In the genomic region with DNA sequence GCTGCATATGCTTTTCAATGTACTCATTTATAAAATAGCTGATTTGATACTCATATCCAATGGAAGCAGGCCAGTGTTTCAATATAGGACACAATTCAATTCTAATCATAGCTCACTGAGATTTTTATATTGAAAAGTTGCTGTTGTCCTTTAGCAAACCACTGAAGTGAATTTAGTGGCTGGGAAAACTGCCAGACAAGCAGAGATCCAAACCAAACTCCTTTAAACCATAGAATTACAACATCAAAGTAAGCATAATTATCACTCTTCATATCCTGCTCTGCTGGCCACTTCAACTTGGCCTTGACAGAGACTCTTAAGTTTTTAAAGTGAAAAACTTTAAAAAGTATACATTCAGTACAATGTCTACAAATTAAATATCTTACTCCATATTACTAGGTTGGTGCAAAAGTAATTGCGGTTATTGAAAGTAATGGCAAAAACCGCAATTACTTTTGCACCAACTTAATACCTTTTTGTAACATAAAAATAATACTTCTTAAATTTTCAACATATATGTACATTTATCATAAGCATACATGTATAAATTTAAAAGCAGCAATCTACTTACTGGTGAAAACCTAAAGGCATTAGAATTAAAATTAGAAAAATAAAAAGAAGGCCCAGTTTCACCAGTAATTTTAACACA, we compare ENCODE assay signal across 21 cellular contexts.
DNase-seq lines count a peak whose midpoint lies in the region; ATAC-seq, FAIRE-seq and TF ChIP-seq lines count a peak whose summit lies in the region.
"Had no signal": no experiment of that assay in that cellular context is flagged by ENCODE, and none has a peak within 500 bp of the region (broad histone marks: within the 10 kb centered on the region; RNA-seq: fewer than 3 reads in every experiment).

No MANE protein-coding gene starts in this region.

- no peaks in the 10 kb centered on the region for H3K4me1 ChIP-seq in HepG2 (ENCODE audit: insufficient read depth, low read length)
- H3K4me1 ChIP-seq in right lobe of liver = no peaks in the 10 kb centered on the region
- H3K4me1 ChIP-seq in GM12878 (ENCODE audit: control insufficient read depth, insufficient read depth, low read length) = no peaks in the 10 kb centered on the region
- H3K4me1 ChIP-seq: SJCRH30 had no signal

- DNase-seq in HepG2 (ENCODE audit: low spot score) = no peak
- no peak for DNase-seq in right lobe of liver
- DNase-seq in GM12878 (ENCODE audit: low read depth, low spot score) = no peak
- peak; percentile 29 for DNase-seq in glomerular visceral epithelial cell (ENCODE audit: extremely low spot score)
- DNase-seq in NCI-H1417 treated with DMSO at 0.1 percent for 48 hours (lab: John Stamatoyannopoulos, UW) = no peak
- no peak for DNase-seq in stimulated activated CD4-positive, alpha-beta T cell treated with anti-CD3 and anti-CD28 coated beads, Interleukin-12 subunit alpha, Interleukin-12 subunit beta, amount 100 ng/mL, for 4 hours
- DNase-seq: CD8-positive, alpha-beta memory T cell; DMS79; KG1; MG63; NCI-H1092; NCI-H187; NCI-H2171; NCI-H774; PC-9; SJCRH30 had no signal

- CTCF ChIA-PET in HepG2 (lab: Yijun Ruan, JAX; ENCODE audit: low intra/inter-chr PET ratio, low total read pairs) (no interaction called here), GM12878 (lab: Yijun Ruan, JAX) (no interaction called here)

- RAD21 ChIA-PET in GM12878 (lab: Charles Lee; ENCODE audit: unreplicated experiment) = no interaction called here

- H3K36me3 ChIP-seq in HepG2 (replicated peaks in 1 of 2; ENCODE audit: control insufficient read depth in 1 of 2, insufficient read depth in 2 of 2, low read length in 2 of 2) (no peaks in the 10 kb centered on the region), right lobe of liver (no peaks in the 10 kb centered on the region), GM12878 (ENCODE audit: control insufficient read depth in 2 of 2, insufficient read depth in 2 of 2, low read length in 1 of 2) (no peaks in the 10 kb centered on the region)
- H3K36me3 ChIP-seq: BLaER1 treated with 17β-estradiol and CSF1 and Interleukin-3, amounts not matched to agents 10 nM and 100 nM; MG63; SJCRH30 had no signal

- H3K27me3 ChIP-seq in HepG2 (ENCODE audit: control insufficient read depth in 1 of 2, insufficient read depth in 2 of 2, low read length in 2 of 2) (no peaks in the 10 kb centered on the region), right lobe of liver (no peaks in the 10 kb centered on the region), GM12878 (replicated peaks in 1 of 2; ENCODE audit: control insufficient read depth in 2 of 2, insufficient read depth in 2 of 2, low read length in 1 of 2) (no peaks in the 10 kb centered on the region)
- H3K27me3 ChIP-seq: BLaER1 treated with 17β-estradiol and CSF1 and Interleukin-3, amounts not matched to agents 10 nM and 100 nM; MG63; SJCRH30 had no signal

- TF ChIP-seq RAD21 in HepG2 (CRISPR knock-in tag; IDR thresholded peaks at IDR 0.05) (no peak), GM12878 (IDR thresholded peaks at IDR 0.05; ENCODE audit: insufficient read depth, low read depth, low read length) (no peak)

- no peak for TF ChIP-seq POLR2A in HepG2 (IDR thresholded peaks at IDR 0.05; ENCODE audit: insufficient read depth in 1 of 2, low read depth in 2 of 2, low read length in 2 of 2)
- no peak for TF ChIP-seq POLR2A in right lobe of liver (IDR thresholded peaks at IDR 0.05)
- TF ChIP-seq POLR2A in GM12878 (IDR thresholded peaks at IDR 0.05; ENCODE audit: low read depth, low read length) = no peak

- SMC1A ChIA-PET in GM12878 (lab: Charles Lee; ENCODE audit: uncharacterized antibody, unreplicated experiment) = no interaction called here

- H3K4me3 ChIP-seq in HepG2 (replicated peaks in 1 of 3; ENCODE audit: insufficient read depth in 1 of 3, low read depth in 2 of 3, low read length in 3 of 3) (no peak overlapping the region), right lobe of liver (no peak overlapping the region), GM12878 (no peak overlapping the region)
- H3K4me3 ChIP-seq: BLaER1 treated with 17β-estradiol and CSF1 and Interleukin-3, amounts not matched to agents 10 nM and 100 nM; GM23338; MG63; PC-9; SJCRH30 had no signal

- POLR2A ChIA-PET in HepG2 (lab: Yijun Ruan, JAX) (no interaction called here), GM12878 (lab: Charles Lee) (no interaction called here)

- H3K9me3 ChIP-seq in HepG2 (ENCODE audit: low read length) (no peaks in the 10 kb centered on the region), right lobe of liver (no peaks in the 10 kb centered on the region), GM12878 (replicated peaks; ENCODE audit: control insufficient read depth, insufficient read depth, low read length) (no peaks in the 10 kb centered on the region)
- H3K9me3 ChIP-seq: BLaER1 treated with 17β-estradiol and CSF1 and Interleukin-3, amounts not matched to agents 10 nM and 100 nM; MG63; SJCRH30 had no signal

- H4K20me1 ChIP-seq in HepG2 (ENCODE audit: insufficient read depth, low read length) (no peaks in the 10 kb centered on the region), GM12878 (ENCODE audit: control insufficient read depth, insufficient read depth) (no peaks in the 10 kb centered on the region)
- H4K20me1 ChIP-seq: BLaER1 treated with 17β-estradiol and CSF1 and Interleukin-3, amounts not matched to agents 10 nM and 100 nM had no signal

- ATAC-seq in HepG2 (no peak), right lobe of liver (no peak), GM12878 (no peak), GM21717 (IDR thresholded peaks at IDR 0.05; ENCODE audit: unreplicated experiment) (no peak), HG03280 (IDR thresholded peaks at IDR 0.05; ENCODE audit: unreplicated experiment) (no peak)
- ATAC-seq: GM23338 had no signal

- intact Hi-C loops in HepG2 (cut with micrococcal nuclease; ENCODE audit: unreplicated experiment) = no loop called here
- intact Hi-C loops in right lobe of liver (cut with DNase I) = no loop called here
- intact Hi-C loops in GM12878 (cut with micrococcal nuclease; ENCODE audit: unreplicated experiment) = no loop called here

- TF ChIP-seq EP300 in HepG2 (IDR thresholded peaks at IDR 0.05; ENCODE audit: low read depth in 2 of 2, low read length in 2 of 2) (no peak), HepG2 (CRISPR knock-in tag; IDR thresholded peaks at IDR 0.05; ENCODE audit: borderline replicate concordance) (no peak), GM12878 (IDR thresholded peaks at IDR 0.05; ENCODE audit: borderline replicate concordance in 1 of 2, control insufficient read depth in 1 of 2, low read depth in 2 of 2, low read length in 2 of 2) (no peak)

- 30% methylated on average over 2 of the region's 2 CpGs for WGBS in HepG2 (ENCODE audit: low lambda C conversion rate)
- 82% methylated on average over 2 of the region's 2 CpGs for WGBS in right lobe of liver (ENCODE audit: insufficient coverage, low coverage, low lambda C conversion rate, missing lambda C conversion rate)
- 65% methylated on average over 2 of the region's 2 CpGs for WGBS in GM12878 (ENCODE audit: insufficient coverage, insufficient replicate concordance, low lambda C conversion rate, missing lambda C conversion rate)

- in situ Hi-C loops in HepG2 (cut with HindIII; ENCODE audit: extremely low pct_ligation_motif_present, low pct_unique_long_range_greater_than_20kb) = no loop called here
- in situ Hi-C loops in GM12878 (cut with MboI) = no loop called here

- H3K4me2 ChIP-seq in HepG2 (ENCODE audit: low read depth, low read length) (no peak overlapping the region), GM12878 (ENCODE audit: control insufficient read depth, insufficient read depth) (no peak overlapping the region)
- H3K4me2 ChIP-seq: BLaER1 treated with 17β-estradiol and CSF1 and Interleukin-3, amounts not matched to agents 10 nM and 100 nM; GM23338; PC-9 had no signal

- FAIRE-seq in HepG2 (lab: Jason Lieb, UNC) = no peak
- no peak for FAIRE-seq in GM12878 (lab: Jason Lieb, UNC)
- FAIRE-seq: D721Med had no signal

- H3K9ac ChIP-seq in HepG2 (ENCODE audit: insufficient read depth, low read depth, low read length) (no peak overlapping the region), GM12878 (ENCODE audit: control insufficient read depth, insufficient read depth, low read length) (no peak overlapping the region)
- H3K9ac ChIP-seq: BLaER1 treated with 17β-estradiol and CSF1 and Interleukin-3, amounts not matched to agents 10 nM and 100 nM had no signal

- H3K79me2 ChIP-seq in HepG2 (ENCODE audit: insufficient read depth, low read length) (no peaks in the 10 kb centered on the region), GM12878 (ENCODE audit: control insufficient read depth, insufficient read depth, low read length) (no peaks in the 10 kb centered on the region)

- BruUV-seq in HepG2 (replicated peaks; lab: Mats Ljungman, UMichigan) (no TSS peak), GM12878 (replicated peaks; lab: Mats Ljungman, UMichigan) (no TSS peak)

- TF ChIP-seq CTCF in HepG2 (CRISPR knock-in tag; IDR thresholded peaks at IDR 0.05) = no peak
- no peak for TF ChIP-seq CTCF in right lobe of liver (IDR thresholded peaks at IDR 0.05)
- TF ChIP-seq CTCF in GM12878 (IDR thresholded peaks at IDR 0.05 in 2 of 3, conservative IDR thresholded peaks at IDR 0.05 in 1 of 3; ENCODE audit: control insufficient read depth in 2 of 3, extremely low read depth in 1 of 3, insufficient read depth in 1 of 3, low read depth in 3 of 3, low read length in 3 of 3) = no peak

- no peak overlapping the region for H2AFZ ChIP-seq in HepG2 (ENCODE audit: low read length)
- H2AFZ ChIP-seq in GM12878 (ENCODE audit: control insufficient read depth, low read depth, low read length) = no peak overlapping the region
- H2AFZ ChIP-seq: GM23338, PC-9 had no signal

- H3K27ac ChIP-seq in HepG2 (ENCODE audit: extremely low read length, insufficient read depth, low read length) (no peak overlapping the region), right lobe of liver (no peak overlapping the region), GM12878 (ENCODE audit: control insufficient read depth, insufficient read depth) (no peak overlapping the region)
- H3K27ac ChIP-seq: BLaER1 treated with 17β-estradiol and CSF1 and Interleukin-3, amounts not matched to agents 10 nM and 100 nM; PC-9; SJCRH30 had no signal

TF ChIP-seq in HepG2, 621 proteins besides CTCF, POLR2A, EP300 and RAD21 (continues in another document):
- TF ChIP-seq HOXA9 (CRISPR knock-in tag; IDR thresholded peaks at IDR 0.05; ENCODE audit: borderline replicate concordance) (no peak), RAD51 (IDR thresholded peaks at IDR 0.05; ENCODE audit: borderline replicate concordance) (no peak), RFX1 (IDR thresholded peaks at IDR 0.05) (no peak)
